Comparison of ENCODE assay signal across 8 cellular contexts in the genomic region with DNA sequence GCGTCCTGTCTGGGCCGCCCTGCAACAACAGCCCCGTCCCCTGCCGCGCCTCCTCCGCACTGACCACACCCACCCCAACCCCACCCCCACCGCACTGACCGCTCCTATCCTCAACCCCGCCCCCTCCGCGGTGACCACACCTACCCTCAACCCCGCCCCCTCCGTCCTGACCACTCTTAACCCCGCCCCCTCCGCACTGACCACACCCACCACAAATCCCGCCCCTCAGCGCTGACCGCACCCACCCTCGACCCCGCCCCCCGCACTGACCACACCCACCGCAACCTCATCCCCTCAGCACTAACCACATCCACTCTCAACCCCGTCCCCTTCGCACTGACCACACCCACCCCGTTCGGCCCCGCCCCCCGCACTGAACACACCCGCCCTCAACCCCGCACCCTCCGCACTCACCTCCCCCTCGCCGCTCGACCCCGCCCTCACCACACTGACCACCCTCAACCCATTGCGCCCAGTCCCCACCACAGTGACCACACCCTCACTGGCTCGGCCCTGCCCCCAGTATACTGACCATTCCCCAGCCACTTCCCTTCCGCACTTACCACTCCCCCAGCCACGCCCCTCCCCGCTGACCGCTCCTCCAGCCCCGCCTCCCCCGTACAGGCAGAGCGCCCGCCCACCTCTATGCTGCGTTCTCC.
A peak's percentile ranks its signal among the peaks of the same experiment; 100 is the strongest.
DNase-seq lines count a peak whose midpoint lies in the region; ATAC-seq and TF ChIP-seq lines count a peak whose summit lies in the region.

No MANE protein-coding gene starts in this region.

- peak; percentile 54 for ATAC-seq in HG02759 (IDR thresholded peaks at IDR 0.05; ENCODE audit: unreplicated experiment)

- TF ChIP-seq CTCF in epithelial cell of esophagus (IDR thresholded peaks at IDR 0.05; ENCODE audit: insufficient read depth, low read depth, low read length, missing control alignments): no peak

- H3K4me3 ChIP-seq in epithelial cell of esophagus (ENCODE audit: low read length): peak overlapping the region; percentile 60

- peak; percentile 96 for DNase-seq in GM03348 (ENCODE audit: low spot score)
- DNase-seq in NOMO-1 (lab: John Stamatoyannopoulos, UW; ENCODE audit: unreplicated experiment in 2 of 2): peak; percentile 75 to 95
- peak; percentile 51 for DNase-seq in activated T-cell treated with anti-CD3 and anti-CD28 coated beads for 1 hour (ENCODE audit: low read depth)
- DNase-seq in epithelial cell of esophagus (ENCODE audit: low read depth): peak; percentile 95
- DNase-seq in midbrain (lab: John Stamatoyannopoulos, UW): peak; percentile 37
- DNase-seq in stimulated activated CD8-positive, alpha-beta memory T cell treated with anti-CD3 and anti-CD28 coated beads, Interleukin-15, amount 100 ng/mL, for 24 hours (ENCODE audit: low read depth): peak; percentile 49
- no peak for DNase-seq in DMS 273 (lab: John Stamatoyannopoulos, UW; ENCODE audit: unreplicated experiment)
